1 cellular context compared by ENCODE assay signal in the genomic region with DNA sequence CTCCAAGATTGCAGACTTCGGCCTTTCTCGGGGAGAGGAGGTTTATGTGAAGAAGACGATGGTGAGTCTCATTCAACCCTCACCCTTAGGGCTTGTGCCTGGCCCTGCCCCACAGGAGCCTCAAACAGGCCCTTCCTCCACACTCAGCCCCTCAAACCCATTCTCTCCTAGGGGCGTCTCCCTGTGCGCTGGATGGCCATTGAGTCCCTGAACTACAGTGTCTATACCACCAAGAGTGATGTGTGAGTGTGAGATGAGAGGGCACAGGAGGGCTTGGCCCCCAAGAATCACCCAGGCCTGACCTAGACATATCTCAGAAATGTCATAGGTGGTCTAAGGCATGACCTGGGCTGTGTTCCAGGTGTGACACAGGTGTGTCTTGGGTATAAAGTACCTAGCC.
TF ChIP-seq lines count a peak whose summit lies in the region.

No MANE protein-coding gene starts in this region.

TF ChIP-seq in K562, 482 proteins besides CTCF, POLR2A, EP300 and RAD21:
- TF ChIP-seq BCLAF1 (IDR thresholded peaks at IDR 0.05; ENCODE audit: borderline replicate concordance in 1 of 2, control insufficient read depth in 1 of 2, low read depth in 2 of 2, low read length in 1 of 2) (no peak), ATF2 (CRISPR knock-in tag; IDR thresholded peaks at IDR 0.05) (peak; percentile 6; the same call in 1 of the 2 replicates)
- TF ChIP-seq, protein P1, sequence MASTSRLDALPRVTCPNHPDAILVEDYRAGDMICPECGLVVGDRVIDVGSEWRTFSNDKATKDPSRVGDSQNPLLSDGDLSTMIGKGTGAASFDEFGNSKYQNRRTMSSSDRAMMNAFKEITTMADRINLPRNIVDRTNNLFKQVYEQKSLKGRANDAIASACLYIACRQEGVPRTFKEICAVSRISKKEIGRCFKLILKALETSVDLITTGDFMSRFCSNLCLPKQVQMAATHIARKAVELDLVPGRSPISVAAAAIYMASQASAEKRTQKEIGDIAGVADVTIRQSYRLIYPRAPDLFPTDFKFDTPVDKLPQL (IDR thresholded peaks at IDR 0.05; ENCODE audit: extremely low read depth, insufficient read length) = no peak
TF ChIP-seq in K562: peak in this region for 1.
